In genomic region chr2:226011716-226012115, GRCh38 we compare ENCODE assay signal across 21 cellular contexts.
"Had no signal": no experiment of that assay in that cellular context is flagged by ENCODE, and none has a peak within 500 bp of the region (broad histone marks: within the 10 kb centered on the region; RNA-seq: fewer than 3 reads in every experiment).

No MANE protein-coding gene starts in this region.

- H3K4me3 Mint-ChIP-seq: naive thymus-derived CD4-positive, alpha-beta T cell; neural crest cell; stimulated activated memory B cell treated with anti-CD40 and anti-IgM and Interleukin-4, amounts not matched to agents 10 μg/mL and 1 μg/mL and 100 μg/mL, for 72 hours; stimulated activated naive CD8-positive, alpha-beta T cell treated with anti-CD3 and anti-CD28 coated beads, Interleukin-15, amount 100 ng/mL, for 72 hours had no signal

- H2AFZ ChIP-seq: parathyroid adenoma had no signal

- H3K36me3 ChIP-seq: gastrocnemius medialis, heart right ventricle, spleen, tibial nerve had no signal

- H3K79me2 ChIP-seq: parathyroid adenoma had no signal

- H3K27ac Mint-ChIP-seq: naive thymus-derived CD4-positive, alpha-beta T cell; stimulated activated memory B cell treated with anti-CD40 and anti-IgM and Interleukin-4, amounts not matched to agents 10 μg/mL and 1 μg/mL and 100 μg/mL, for 72 hours; stimulated activated naive CD8-positive, alpha-beta T cell treated with anti-CD3 and anti-CD28 coated beads, Interleukin-15, amount 100 ng/mL, for 72 hours had no signal

- H3K27me3 ChIP-seq: gastrocnemius medialis, testis, tibial nerve had no signal

- H3K9me3 ChIP-seq: gastrocnemius medialis, heart right ventricle, psoas muscle, spleen, testis, tibial nerve had no signal

- ATAC-seq: esophagus mucosa; gastrocnemius medialis; heart right ventricle; left lobe of liver; naive thymus-derived CD4-positive, alpha-beta T cell; psoas muscle; sciatic nerve; stimulated activated memory B cell treated with anti-CD40 and anti-IgM and Interleukin-4, amounts not matched to agents 10 μg/mL and 1 μg/mL and 100 μg/mL, for 72 hours; stimulated activated naive CD8-positive, alpha-beta T cell treated with anti-CD3 and anti-CD28 coated beads, Interleukin-15, amount 100 ng/mL, for 72 hours had no signal

- H3K4me3 ChIP-seq: gastrocnemius medialis, heart right ventricle, psoas muscle, spleen, testis, tibial nerve had no signal

- DNase-seq: effector memory CD4-positive, alpha-beta T cell; gastrocnemius medialis; heart right ventricle; hypothalamus; islet precursor cell; mammary epithelial cell; naive thymus-derived CD4-positive, alpha-beta T cell; psoas muscle; spleen; stimulated activated CD4-positive, alpha-beta T cell treated with anti-CD3 and anti-CD28 coated beads, Interleukin-15, amount 100 ng/mL, for 24 hours; stimulated activated CD4-positive, alpha-beta T cell treated with anti-CD3 and anti-CD28 coated beads, Interleukin-1b, Interleukin-23, amount 100 ng/mL, for 48 hours; stimulated activated CD4-positive, alpha-beta T cell treated with anti-CD3 and anti-CD28 coated beads, Interleukin-4, amount 100 ng/mL, for 24 hours; stimulated activated naive CD8-positive, alpha-beta T cell treated with anti-CD3 and anti-CD28 coated beads, Interleukin-15, amount 100 ng/mL, for 72 hours; testis had no signal

- H3K36me3 Mint-ChIP-seq: naive thymus-derived CD4-positive, alpha-beta T cell; stimulated activated memory B cell treated with anti-CD40 and anti-IgM and Interleukin-4, amounts not matched to agents 10 μg/mL and 1 μg/mL and 100 μg/mL, for 72 hours had no signal

- H3K27ac ChIP-seq: gastrocnemius medialis, heart right ventricle, parathyroid adenoma, psoas muscle, spleen, testis, tibial nerve had no signal

- H3K9me3 Mint-ChIP-seq: stimulated activated memory B cell treated with anti-CD40 and anti-IgM and Interleukin-4, amounts not matched to agents 10 μg/mL and 1 μg/mL and 100 μg/mL, for 72 hours had no signal

- H3K4me1 ChIP-seq: gastrocnemius medialis, heart right ventricle, parathyroid adenoma, psoas muscle, spleen, testis, tibial nerve had no signal

- H3K4me1 Mint-ChIP-seq: naive thymus-derived CD4-positive, alpha-beta T cell; stimulated activated memory B cell treated with anti-CD40 and anti-IgM and Interleukin-4, amounts not matched to agents 10 μg/mL and 1 μg/mL and 100 μg/mL, for 72 hours; stimulated activated naive CD8-positive, alpha-beta T cell treated with anti-CD3 and anti-CD28 coated beads, Interleukin-15, amount 100 ng/mL, for 72 hours had no signal

- H3K9ac ChIP-seq: parathyroid adenoma had no signal
